Comparison of ENCODE assay signal across 1 cellular context in the genomic region with DNA sequence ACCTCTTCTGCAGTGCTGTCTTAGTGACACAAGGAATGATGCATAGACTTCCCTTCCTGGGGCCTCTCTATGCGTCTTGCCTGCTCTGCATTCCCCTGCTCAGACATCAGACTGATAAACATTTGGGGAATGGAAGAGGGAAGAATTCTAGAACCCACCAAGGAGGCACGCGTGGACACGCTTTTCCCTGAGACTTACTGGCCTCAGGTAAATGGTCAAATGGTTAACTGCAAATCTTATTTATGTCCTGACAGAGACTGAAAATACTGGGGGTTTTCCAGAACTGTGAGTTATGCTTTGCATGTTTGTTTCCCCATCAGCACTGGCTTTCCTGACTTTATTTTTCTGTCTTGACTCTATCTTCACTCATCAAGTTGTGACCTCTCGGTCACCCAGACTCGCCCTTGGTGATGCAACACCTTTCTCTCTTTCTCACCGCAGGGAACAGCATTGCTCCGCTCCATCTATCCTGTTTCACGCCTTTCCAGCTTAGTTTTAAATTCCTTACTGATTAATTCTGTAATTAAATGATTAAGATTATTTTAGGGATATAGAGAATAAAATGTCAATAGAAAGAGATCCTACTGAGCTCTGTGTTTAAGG.
TF ChIP-seq lines count a peak whose summit lies in the region.

No MANE protein-coding gene starts in this region.

TF ChIP-seq in GM12878, 131 proteins besides CTCF, POLR2A, EP300 and RAD21 (continued from another document):
- TF ChIP-seq PBX3 (IDR thresholded peaks at IDR 0.05; ENCODE audit: insufficient replicate concordance, low read depth, low read length) (no peak), ATF7 (IDR thresholded peaks at IDR 0.05; ENCODE audit: low read depth) (no peak), IKZF2 (IDR thresholded peaks at IDR 0.05) (no peak), IRF5 (IDR thresholded peaks at IDR 0.05; ENCODE audit: borderline replicate concordance) (no peak), SIX5 (IDR thresholded peaks at IDR 0.05; ENCODE audit: low read depth, low read length, severe bottlenecking) (no peak), PML (IDR thresholded peaks at IDR 0.05; ENCODE audit: low read length) (no peak)
